ENCODE assay signal across 9 cellular contexts in the genomic region with DNA sequence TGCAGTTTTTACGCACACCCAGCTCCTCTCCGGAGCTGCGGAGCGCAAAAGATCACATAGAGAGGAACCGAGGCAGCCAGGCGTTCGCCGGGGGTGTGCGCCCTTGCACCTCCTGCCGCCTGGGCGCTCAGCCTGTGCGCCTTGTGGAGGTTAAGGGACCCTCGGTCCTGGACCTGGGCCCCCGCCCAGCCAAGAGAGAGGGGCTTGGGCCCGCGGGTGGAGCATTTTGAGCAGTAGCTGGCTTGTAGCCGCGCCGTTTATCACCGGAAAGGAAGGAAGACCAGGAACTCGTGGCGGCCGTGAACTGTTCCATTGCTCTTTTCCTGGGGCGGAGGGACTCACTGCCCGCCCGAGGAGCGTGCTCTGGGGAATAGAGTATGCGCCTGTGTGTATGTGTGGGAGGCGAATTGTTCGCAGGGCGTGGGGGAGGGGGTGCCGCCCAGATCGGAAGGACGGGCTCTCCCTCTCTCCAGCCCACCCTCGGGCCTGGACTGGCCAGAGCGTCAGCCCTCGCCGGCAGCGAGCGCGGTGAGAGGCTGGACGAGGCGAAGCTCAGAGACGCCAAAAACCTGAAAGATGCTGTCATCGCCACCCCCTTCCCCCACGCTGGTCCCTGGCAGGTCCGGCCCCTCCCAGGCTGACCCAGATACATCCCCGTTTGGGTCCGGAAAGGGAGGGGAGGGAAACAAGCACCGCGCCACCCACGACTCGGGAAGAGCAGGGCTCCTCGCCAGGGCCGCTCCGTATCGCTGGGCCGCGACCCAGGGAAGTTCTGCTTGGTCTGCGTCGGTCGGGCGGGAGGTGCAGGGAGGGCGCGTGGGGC. TPM values are rescaled to one million over a fixed set of nuclear protein-coding genes. Genes with fewer than 3 reads are reported as not detected.
DNase-seq lines count a peak whose midpoint lies in the region; ATAC-seq, FAIRE-seq and TF ChIP-seq lines count a peak whose summit lies in the region.
"Had no signal": no experiment of that assay in that cellular context is flagged by ENCODE, and none has a peak within 500 bp of the region (broad histone marks: within the 10 kb centered on the region; RNA-seq: fewer than 3 reads in every experiment).

No MANE protein-coding gene starts in this region.

- peaks cover 2 to 37% (median 10%) of the 10 kb centered on the region in 3 donors for H3K27me3 Mint-ChIP-seq in immature natural killer cell (ENCODE audit: low read depth in 3 of 3)

- 1% methylated on average over 63 to 65 of the region's 65 CpGs for whole genome bisulfite sequencing in pancreas, 2 donors

- H3K4me1 Mint-ChIP-seq in immature natural killer cell: no peaks in the 10 kb centered on the region

- TF ChIP-seq CTCF in pancreas (IDR thresholded peaks at IDR 0.05): no peak

- H3K9me3 Mint-ChIP-seq in immature natural killer cell: peaks cover 0 to 31% (median 7%) of the 10 kb centered on the region in 6 donors

- ATAC-seq in pancreas (peak; percentile 56 to 77 (median 70)), HG03025 (IDR thresholded peaks at IDR 0.05; ENCODE audit: low FRiP score, unreplicated experiment) (no peak), GM18517 (IDR thresholded peaks at IDR 0.05; ENCODE audit: unreplicated experiment) (no peak)

- DNase-seq in Daoy (ENCODE audit: low read depth) (peak; percentile 61), SJCRH30 (peak; percentile 68 to 69), frontal cortex (ENCODE audit: low spot score in 2 of 2) (peak; percentile 31 to 35), pancreas (peak in 4 of 6 donors; percentile 12 to 77 (median 47)), immature natural killer cell (no peak), OCI-M2 (lab: John Stamatoyannopoulos, UW; ENCODE audit: unreplicated experiment) (no peak)
- DNase-seq: HCEC 1CT had no signal

- H3K36me3 ChIP-seq in SJCRH30: no peaks in the 10 kb centered on the region
- no peaks in the 10 kb centered on the region for H3K36me3 ChIP-seq in pancreas

- H3K27ac Mint-ChIP-seq in immature natural killer cell: no peak overlapping the region

- intact Hi-C loops in pancreas (cut with DNase I): no loop called here

- H3K4me1 ChIP-seq in SJCRH30 (no peaks in the 10 kb centered on the region), pancreas (peaks cover 0 to 6% (median 0%) of the 10 kb centered on the region in 3 donors)

- H3K27ac ChIP-seq in SJCRH30 (peak overlapping the region; percentile 41), pancreas (no peak overlapping the region)

- H3K9me3 ChIP-seq in SJCRH30 (replicated peaks): no peaks in the 10 kb centered on the region
- no peaks in the 10 kb centered on the region for H3K9me3 ChIP-seq in pancreas

- H3K27me3 ChIP-seq in SJCRH30 (no peaks in the 10 kb centered on the region), pancreas (peaks cover 0 to 8% (median 3%) of the 10 kb centered on the region in 4 donors)

- FAIRE-seq in frontal cortex (lab: Jason Lieb, UNC) (no peak), pancreas (lab: Jason Lieb, UNC) (no peak)

- peak overlapping the region; percentile 60 for H3K4me3 ChIP-seq in SJCRH30
- H3K4me3 ChIP-seq in pancreas: peak overlapping the region; percentile 8 to 44 (median 21)

- H3K4me3 Mint-ChIP-seq in immature natural killer cell: no peak overlapping the region

- peaks cover 0 to 9% (median 4%) of the 10 kb centered on the region in 3 donors for H3K36me3 Mint-ChIP-seq in immature natural killer cell

RNA-seq across cellular contexts. Expression of a gene that starts 1.2 kb away (rescaled TPM):
- total RNA-seq in Daoy (2014; rRNA removed; shearing (Covaris generic)): 0.65 TPM in 1 of 2 replicates, not detected in the other
- 0.03 and 0.06 TPM in 2 replicates for total RNA-seq in SJCRH30 (2014; rRNA removed; shearing (Covaris generic))
- 0.41 TPM for total RNA-seq in frontal cortex
- under 1 TPM in 3 of 6 donors, not detected in 3; 0.12 to 0.40 (median 0.31) TPM for total RNA-seq in pancreas
- polyA plus RNA-seq in pancreas: under 1 TPM; 0.05 to 0.08 TPM
- polyA plus RNA-seq in immature natural killer cell: not detected

Comparison
In these comparisons a context has a peak if more than half of its experiments do, and no peak if none do; other contexts are left out.
1. DNase-seq: peak in Daoy (single experiment), SJCRH30 (2 of 2), frontal cortex (2 of 2) and pancreas (4 of 6); none in immature natural killer cell (0 of 3) and OCI-M2 (single experiment).
2. ATAC-seq: peak in pancreas (4 of 4); none in HG03025 (single experiment) and GM18517 (single experiment).